25 cellular contexts compared by ENCODE assay signal in the genomic region with DNA sequence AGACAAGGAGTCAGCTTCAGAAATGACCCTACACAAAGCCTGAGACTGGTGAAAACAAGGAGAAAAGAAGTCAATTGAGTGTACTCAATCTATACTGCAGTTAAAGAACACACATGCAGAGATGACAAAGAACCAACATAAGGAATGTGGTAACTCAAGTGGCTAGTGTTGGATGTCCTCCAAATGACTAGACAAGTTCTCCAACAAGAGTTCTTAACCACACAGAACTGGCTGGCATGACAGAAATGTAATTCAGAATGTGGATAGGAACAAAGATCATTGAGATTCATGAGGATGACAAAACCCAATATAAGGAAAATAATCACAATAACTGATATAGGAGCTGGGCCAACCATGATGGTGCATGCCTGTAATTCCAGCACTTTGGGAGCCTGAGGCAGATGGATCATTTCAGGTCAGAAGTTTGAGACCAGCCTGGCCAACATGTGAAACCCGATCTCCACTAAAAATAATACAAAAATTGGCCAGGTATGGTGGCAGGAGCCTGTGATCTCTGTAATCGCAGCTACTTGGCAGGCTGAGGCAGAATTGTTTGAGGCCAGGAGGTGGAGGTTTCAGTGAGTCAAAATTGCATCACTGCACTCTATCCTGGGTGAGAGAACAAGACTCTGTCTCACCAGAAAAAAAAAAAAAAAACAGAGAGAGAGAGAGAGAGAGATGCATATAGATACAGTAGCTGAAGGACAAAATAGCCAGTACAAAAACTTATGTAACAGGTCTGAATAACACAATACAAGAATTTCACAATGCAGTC.
A peak's percentile ranks its signal among the peaks of the same experiment; 100 is the strongest.
DNase-seq lines count a peak whose midpoint lies in the region; FAIRE-seq and TF ChIP-seq lines count a peak whose summit lies in the region.
"Had no signal": no experiment of that assay in that cellular context is flagged by ENCODE, and none has a peak within 500 bp of the region (broad histone marks: within the 10 kb centered on the region; RNA-seq: fewer than 3 reads in every experiment).

No MANE protein-coding gene starts in this region.

- DNase-seq in A172 (ENCODE audit: low spot score), result peak; percentile 53
- DNase-seq in M059J (ENCODE audit: low read depth), result peak; percentile 4
- DNase-seq in bronchial epithelial cell (ENCODE audit: low read depth), result peak; percentile 91
- peak; percentile 82 for DNase-seq in glomerular visceral epithelial cell (ENCODE audit: extremely low spot score)
- DNase-seq in hippocampal formation (lab: John Stamatoyannopoulos, UW), result no peak
- no peak for DNase-seq in GM13976 (ENCODE audit: low spot score)
- DNase-seq in central memory CD4-positive, alpha-beta T cell, result no peak
- DNase-seq in NCI-H2227 (lab: John Stamatoyannopoulos, UW; ENCODE audit: unreplicated experiment), result no peak
- DNase-seq: 8988T; Caco-2; CD4-positive, alpha-beta T cell; DMS153; GF-D8; H7; HFFc6; NCI-H1092; NCI-H1436 treated with DMSO at 0.1 percent for 48 hours; NCI-H2029; NCI-H2171 treated with DMSO at 0.1 percent for 48 hours; NCI-H510A; NCI-H748 treated with DMSO at 0.1 percent for 48 hours; NK-92 treated with Interleukin-12 subunit alpha and Interleukin-12 subunit beta, amount 100 ng/mL, for 24 hours; Peyer's patch; Right ventricle myocardium superior had no signal

- no peak for FAIRE-seq in bronchial epithelial cell (lab: Jason Lieb, UNC)

- H3K27me3 ChIP-seq in bronchial epithelial cell (ENCODE audit: control insufficient read depth, insufficient read depth, low read length), result no peaks in the 10 kb centered on the region
- H3K27me3 ChIP-seq: Peyer's patch had no signal

- in situ Hi-C loops in GM13976 (cut with MboI; ENCODE audit: low sequenced_read_pairs, unreplicated experiment), result no loop called here

- no peaks in the 10 kb centered on the region for H3K36me3 ChIP-seq in bronchial epithelial cell (ENCODE audit: control insufficient read depth, insufficient read depth, low read length)
- H3K36me3 ChIP-seq: Peyer's patch had no signal

- TF ChIP-seq CTCF in bronchial epithelial cell (IDR thresholded peaks at IDR 0.05; ENCODE audit: insufficient read depth, low read length, severe bottlenecking), result no peak
- TF ChIP-seq CTCF in GM13976 (IDR thresholded peaks at IDR 0.05; ENCODE audit: borderline replicate concordance, control extremely low read depth, extremely low read depth, insufficient read depth, missing control alignments), result no peak

- no peak overlapping the region for H3K4me3 ChIP-seq in bronchial epithelial cell (ENCODE audit: low read depth, low read length)
- H3K4me3 ChIP-seq: Peyer's patch, SK-N-MC had no signal

Comparison
In these comparisons a context has a peak if more than half of its experiments do, and no peak if none do; other contexts are left out.
1. DNase-seq: peak in A172 (single experiment), M059J (single experiment), bronchial epithelial cell (single experiment) and glomerular visceral epithelial cell (single experiment); none in hippocampal formation (0 of 2), GM13976 (single experiment), central memory CD4-positive, alpha-beta T cell (single experiment) and NCI-H2227 (single experiment).